ENCODE assay signal across 1 cellular context in genomic region chr1:109274533-109275476, GRCh38.
TF ChIP-seq lines count a peak whose summit lies in the region.

No MANE protein-coding gene starts in this region.

TF ChIP-seq in SK-N-SH, 30 proteins besides CTCF, POLR2A, EP300 and RAD21 (continued from another document):
- TF ChIP-seq FOXJ3 (CRISPR knock-in tag; IDR thresholded peaks at IDR 0.05) (peak; percentile 40; the same call in 1 of the 2 replicates), POLR2AphosphoS5 (IDR thresholded peaks at IDR 0.05; ENCODE audit: low read depth, low read length) (no peak), TCF12 (IDR thresholded peaks at IDR 0.05) (peak; percentile 74)
